Comparison of ENCODE assay signal across 23 cellular contexts in the genomic region with DNA sequence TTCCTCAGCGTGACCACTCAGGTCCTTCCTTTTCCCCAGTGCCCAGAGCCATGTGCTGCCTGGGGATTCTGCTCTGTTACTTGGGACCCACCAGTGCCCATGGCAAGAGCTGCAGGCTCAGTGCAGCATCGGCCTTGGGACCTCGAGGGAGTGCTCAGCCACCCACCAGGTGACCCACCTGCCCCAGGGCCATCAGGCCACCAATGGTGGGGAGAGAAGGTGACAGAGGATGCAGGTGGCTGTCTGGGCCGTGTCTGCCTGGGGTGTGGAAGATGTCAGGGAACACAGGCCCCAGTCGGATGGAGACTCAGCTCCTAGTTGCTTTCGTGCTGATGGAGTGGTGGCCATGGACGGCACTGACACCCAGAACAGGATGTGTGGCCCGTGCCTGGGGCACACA.
"Had no signal": no experiment of that assay in that cellular context is flagged by ENCODE, and none has a peak within 500 bp of the region (broad histone marks: within the 10 kb centered on the region; RNA-seq: fewer than 3 reads in every experiment).

No MANE protein-coding gene starts in this region.

- H3K9me3 ChIP-seq: esophagus muscularis mucosa, gastroesophageal sphincter, lower lobe of right lung, right atrium auricular region, stomach, vagina had no signal

- ATAC-seq: activated CD8-positive, alpha-beta memory T cell treated with anti-CD3 and anti-CD28 coated beads, Interleukin-2, amount 10 ng/mL, durations not matched to agents 7 days and 5 days; activated naive CD8-positive, alpha-beta T cell treated with anti-CD3 and anti-CD28 coated beads, Interleukin-2, amount 50 U/mL, for 24 hours; gastroesophageal sphincter; lower lobe of right lung; natural killer cell treated with Interleukin-12 subunit alpha and Interleukin-12 subunit beta and Interleukin-15 and Interleukin-18, amount 100 ng/mL, for 72 hours had no signal

- H3K36me3 ChIP-seq: esophagus muscularis mucosa, gastroesophageal sphincter, lower lobe of right lung, right atrium auricular region, stomach, vagina had no signal

- H3K9me3 Mint-ChIP-seq: activated naive CD4-positive, alpha-beta T cell treated with anti-CD3 and anti-CD28 coated beads for 36 hours; activated naive CD8-positive, alpha-beta T cell treated with anti-CD3 and anti-CD28 coated beads, Interleukin-2, amount 50 U/mL, for 24 hours; central memory CD8-positive, alpha-beta T cell; mesothelial cell of epicardium; natural killer cell treated with Interleukin-12 subunit alpha and Interleukin-12 subunit beta and Interleukin-15 and Interleukin-18, amount 100 ng/mL, for 72 hours had no signal

- H3K27me3 ChIP-seq: esophagus muscularis mucosa, gastroesophageal sphincter, right atrium auricular region, stomach, vagina had no signal

- H3K27me3 Mint-ChIP-seq: activated CD8-positive, alpha-beta memory T cell treated with anti-CD3 and anti-CD28 coated beads, Interleukin-2, amount 10 ng/mL, durations not matched to agents 7 days and 5 days; activated naive CD8-positive, alpha-beta T cell treated with anti-CD3 and anti-CD28 coated beads, Interleukin-2, amount 50 U/mL, for 24 hours had no signal

- DNase-seq: activated CD4-positive, alpha-beta T cell treated with anti-CD3 and anti-CD28 coated beads, Interleukin-2, amount 50 U/mL, for 48 hours; activated CD8-positive, alpha-beta memory T cell treated with anti-CD3 and anti-CD28 coated beads, Interleukin-2, amount 10 ng/mL, durations not matched to agents 7 days and 5 days; activated naive CD4-positive, alpha-beta T cell treated with anti-CD3 and anti-CD28 coated beads for 36 hours; activated naive CD8-positive, alpha-beta T cell treated with anti-CD3 and anti-CD28 coated beads, Interleukin-2, amount 50 U/mL, for 24 hours; cortex of kidney; effector CD4-positive, alpha-beta T cell; lower lobe of right lung; occipital lobe; SW 1271; T-helper 2 cell; trophoblast cell had no signal

- H3K4me3 Mint-ChIP-seq: activated CD8-positive, alpha-beta memory T cell treated with anti-CD3 and anti-CD28 coated beads, Interleukin-2, amount 10 ng/mL, durations not matched to agents 7 days and 5 days; activated naive CD4-positive, alpha-beta T cell treated with anti-CD3 and anti-CD28 coated beads for 36 hours; activated naive CD8-positive, alpha-beta T cell treated with anti-CD3 and anti-CD28 coated beads, Interleukin-2, amount 50 U/mL, for 24 hours; brain; central memory CD8-positive, alpha-beta T cell; mesothelial cell of epicardium; natural killer cell treated with Interleukin-12 subunit alpha and Interleukin-12 subunit beta and Interleukin-15 and Interleukin-18, amount 100 ng/mL, for 72 hours had no signal

- H3K36me3 Mint-ChIP-seq: activated CD8-positive, alpha-beta memory T cell treated with anti-CD3 and anti-CD28 coated beads, Interleukin-2, amount 10 ng/mL, durations not matched to agents 7 days and 5 days; brain; mesothelial cell of epicardium; natural killer cell treated with Interleukin-12 subunit alpha and Interleukin-12 subunit beta and Interleukin-15 and Interleukin-18, amount 100 ng/mL, for 72 hours had no signal

- H3K4me3 ChIP-seq: esophagus muscularis mucosa, gastroesophageal sphincter, lower lobe of right lung, right atrium auricular region, skin epidermis, stomach, vagina had no signal

- H3K27ac ChIP-seq: esophagus muscularis mucosa, gastroesophageal sphincter, lower lobe of right lung, right atrium auricular region, stomach, VCaP had no signal

- H3K4me1 Mint-ChIP-seq: central memory CD8-positive, alpha-beta T cell had no signal

- H3K27ac Mint-ChIP-seq: activated CD8-positive, alpha-beta memory T cell treated with anti-CD3 and anti-CD28 coated beads, Interleukin-2, amount 10 ng/mL, durations not matched to agents 7 days and 5 days; activated naive CD4-positive, alpha-beta T cell treated with anti-CD3 and anti-CD28 coated beads for 36 hours; activated naive CD8-positive, alpha-beta T cell treated with anti-CD3 and anti-CD28 coated beads, Interleukin-2, amount 50 U/mL, for 24 hours; mesothelial cell of epicardium; natural killer cell treated with Interleukin-12 subunit alpha and Interleukin-12 subunit beta and Interleukin-15 and Interleukin-18, amount 100 ng/mL, for 72 hours; progenitor cell of endocrine pancreas had no signal
